In genomic region chr17:52390422-52390821, GRCh38 we compare ENCODE assay signal across 26 cellular contexts.
"Had no signal": no experiment of that assay in that cellular context is flagged by ENCODE, and none has a peak within 500 bp of the region (broad histone marks: within the 10 kb centered on the region; RNA-seq: fewer than 3 reads in every experiment).

No MANE protein-coding gene starts in this region.

- ATAC-seq: effector memory CD8-positive, alpha-beta T cell; esophagus mucosa; gastrocnemius medialis; heart right ventricle; left lobe of liver; left ventricle myocardium superior had no signal

- H3K36me3 ChIP-seq: colonic mucosa, esophagus squamous epithelium, gastrocnemius medialis, heart right ventricle, lower lobe of right lung had no signal

- H3K4me3 ChIP-seq: gastrocnemius medialis had no signal

- DNase-seq: cerebellar nuclear complex; colonic mucosa; cortex of kidney; effector CD8-positive, alpha-beta T cell; effector memory CD8-positive, alpha-beta T cell; endodermal cell; erythroblast; esophagus squamous epithelium; foreskin melanocyte; gastrocnemius medialis; glutamatergic neuron; head of caudate nucleus; heart right ventricle; hypothalamus; immature natural killer cell; islet precursor cell; kidney; kidney glomerular epithelial cell; left colon; left ventricle myocardium superior; lower lobe of right lung; mesenchymal stem cell; midbrain had no signal

- H3K27me3 ChIP-seq: colonic mucosa, esophagus squamous epithelium, gastrocnemius medialis, heart right ventricle had no signal

- H3K27ac ChIP-seq: colonic mucosa, epithelial cell of prostate, esophagus squamous epithelium, gastrocnemius medialis, heart right ventricle, lower lobe of right lung had no signal

- H3K9me3 ChIP-seq: colonic mucosa, esophagus squamous epithelium, gastrocnemius medialis, heart right ventricle, lower lobe of right lung had no signal

- H3K4me1 ChIP-seq: esophagus squamous epithelium, gastrocnemius medialis, heart right ventricle, lower lobe of right lung had no signal
